In genomic region chr2:42498482-42498881, GRCh38 we compare ENCODE assay signal across 2 cellular contexts.
TF ChIP-seq lines count a peak whose summit lies in the region.

No MANE protein-coding gene starts in this region.

TF ChIP-seq in HEK293, 187 proteins besides CTCF, POLR2A, EP300 and RAD21:
- TF ChIP-seq ZNF398 (tag by site-specific recombination; IDR thresholded peaks at IDR 0.05) (no peak), ZNF830 (tag by site-specific recombination; IDR thresholded peaks at IDR 0.05; ENCODE audit: low read depth) (no peak), SCRT1 (tag by site-specific recombination; IDR thresholded peaks at IDR 0.05; ENCODE audit: borderline replicate concordance) (peak; percentile 71), SCRT2 (tag by site-specific recombination; IDR thresholded peaks at IDR 0.05) (peak; percentile 93)
TF ChIP-seq in HEK293: peak in this region for 2.

TF ChIP-seq in H1, 55 proteins besides CTCF, POLR2A, EP300 and RAD21:
- no peak for TF ChIP-seq SIX5 (IDR thresholded peaks at IDR 0.05; ENCODE audit: low read depth, low read length)
- no peak for TF ChIP-seq SAP30 (IDR thresholded peaks at IDR 0.05; ENCODE audit: insufficient read depth, insufficient replicate concordance, low read length)
- no peak for TF ChIP-seq SUZ12 (IDR thresholded peaks at IDR 0.05; ENCODE audit: low read length)
- TF ChIP-seq RXRA (IDR thresholded peaks at IDR 0.05; ENCODE audit: insufficient read depth, low read depth, low read length), result peak; percentile 67; the same call in 1 of the 2 replicates
